1 cellular context compared by ENCODE assay signal in genomic region chr10:3811331-3811870, GRCh38.
TF ChIP-seq lines count a peak whose summit lies in the region.

No MANE protein-coding gene starts in this region.

TF ChIP-seq in GM12878, 131 proteins besides CTCF, POLR2A, EP300 and RAD21 (continued from another document and continues in another):
- TF ChIP-seq TCF12 (IDR thresholded peaks at IDR 0.05; ENCODE audit: low read depth, low read length) (no peak), E2F8 (IDR thresholded peaks at IDR 0.05; ENCODE audit: low read depth, partially characterized antibody) (peak; percentile 20), ZNF274 (IDR thresholded peaks at IDR 0.05; ENCODE audit: insufficient read depth, insufficient read length) (no peak), ELK1 (IDR thresholded peaks at IDR 0.05; ENCODE audit: low read depth, low read length) (no peak), RUNX3 (IDR thresholded peaks at IDR 0.05; ENCODE audit: low read length) (peak; percentile 88), MEF2A (IDR thresholded peaks at IDR 0.05; ENCODE audit: insufficient read depth, low read depth, low read length) (no peak), ZSCAN29 (IDR thresholded peaks at IDR 0.05) (no peak), GABPA (IDR thresholded peaks at IDR 0.05; ENCODE audit: low read depth) (no peak), SUPT20H (IDR thresholded peaks at IDR 0.05; ENCODE audit: borderline replicate concordance, control insufficient read depth, low read depth, low read length) (no peak), ASH2L (IDR thresholded peaks at IDR 0.05; ENCODE audit: borderline replicate concordance, low read depth) (no peak), HDAC6 (IDR thresholded peaks at IDR 0.05; ENCODE audit: unreplicated experiment) (no peak), SUZ12 (IDR thresholded peaks at IDR 0.05; ENCODE audit: unreplicated experiment) (no peak), ZBTB11 (CRISPR knock-in tag; IDR thresholded peaks at IDR 0.05) (no peak), ESRRA (IDR thresholded peaks at IDR 0.05; ENCODE audit: low read length) (no peak), SPI1 (IDR thresholded peaks at IDR 0.05; ENCODE audit: borderline replicate concordance, insufficient read depth, low read depth, low read length) (no peak; the same call in 1 of the 2 replicates), HCFC1 (IDR thresholded peaks at IDR 0.05; ENCODE audit: low read length) (no peak), SMC3 (IDR thresholded peaks at IDR 0.05; ENCODE audit: borderline replicate concordance, low read length) (peak; percentile 32; the same call in 1 of the 2 replicates), SP1 (IDR thresholded peaks at IDR 0.05; ENCODE audit: low read depth, low read length) (no peak), SMARCA5 (IDR thresholded peaks at IDR 0.05) (no peak), BCLAF1 (IDR thresholded peaks at IDR 0.05) (no peak), HSF1 (IDR thresholded peaks at IDR 0.05; ENCODE audit: low read depth, low read length) (no peak), TBL1XR1 (IDR thresholded peaks at IDR 0.05; ENCODE audit: low read depth, low read length) (peak; percentile 69), ZNF24 (IDR thresholded peaks at IDR 0.05) (no peak), SIN3A (IDR thresholded peaks at IDR 0.05; ENCODE audit: low read depth, low read length) (no peak), RBBP5 (conservative IDR thresholded peaks at IDR 0.05) (no peak), MYB (IDR thresholded peaks at IDR 0.05; ENCODE audit: borderline replicate concordance, low read depth, low read length) (no peak), FOXM1 (IDR thresholded peaks at IDR 0.05; ENCODE audit: low read depth, low read length) (peak; percentile 71; the same call in 1 of the 2 replicates), POLR2AphosphoS5 (IDR thresholded peaks at IDR 0.05; ENCODE audit: low read length) (peak; percentile 65; the same call in 1 of the 2 replicates), RELB (IDR thresholded peaks at IDR 0.05; ENCODE audit: low read depth) (peak; percentile 89), MYC (IDR thresholded peaks at IDR 0.05; ENCODE audit: insufficient read depth, insufficient read length, insufficient replicate concordance, low read length, severe bottlenecking) (no peak)
- TF ChIP-seq, protein P1, sequence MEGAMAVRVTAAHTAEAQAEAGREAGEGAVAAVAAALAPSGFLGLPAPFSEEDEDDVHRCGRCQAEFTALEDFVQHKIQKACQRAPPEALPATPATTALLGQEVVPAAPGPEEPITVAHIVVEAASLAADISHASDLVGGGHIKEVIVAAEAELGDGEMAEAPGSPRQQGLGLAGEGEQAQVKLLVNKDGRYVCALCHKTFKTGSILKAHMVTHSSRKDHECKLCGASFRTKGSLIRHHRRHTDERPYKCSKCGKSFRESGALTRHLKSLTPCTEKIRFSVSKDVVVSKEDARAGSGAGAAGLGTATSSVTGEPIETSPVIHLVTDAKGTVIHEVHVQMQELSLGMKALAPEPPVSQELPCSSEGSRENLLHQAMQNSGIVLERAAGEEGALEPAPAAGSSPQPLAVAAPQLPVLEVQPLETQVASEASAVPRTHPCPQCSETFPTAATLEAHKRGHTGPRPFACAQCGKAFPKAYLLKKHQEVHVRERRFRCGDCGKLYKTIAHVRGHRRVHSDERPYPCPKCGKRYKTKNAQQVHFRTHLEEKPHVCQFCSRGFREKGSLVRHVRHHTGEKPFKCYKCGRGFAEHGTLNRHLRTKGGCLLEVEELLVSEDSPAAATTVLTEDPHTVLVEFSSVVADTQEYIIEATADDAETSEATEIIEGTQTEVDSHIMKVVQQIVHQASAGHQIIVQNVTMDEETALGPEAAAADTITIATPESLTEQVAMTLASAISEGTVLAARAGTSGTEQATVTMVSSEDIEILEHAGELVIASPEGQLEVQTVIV (IDR thresholded peaks at IDR 0.05; ENCODE audit: borderline replicate concordance, partially characterized antibody): no peak
- TF ChIP-seq, protein P2, sequence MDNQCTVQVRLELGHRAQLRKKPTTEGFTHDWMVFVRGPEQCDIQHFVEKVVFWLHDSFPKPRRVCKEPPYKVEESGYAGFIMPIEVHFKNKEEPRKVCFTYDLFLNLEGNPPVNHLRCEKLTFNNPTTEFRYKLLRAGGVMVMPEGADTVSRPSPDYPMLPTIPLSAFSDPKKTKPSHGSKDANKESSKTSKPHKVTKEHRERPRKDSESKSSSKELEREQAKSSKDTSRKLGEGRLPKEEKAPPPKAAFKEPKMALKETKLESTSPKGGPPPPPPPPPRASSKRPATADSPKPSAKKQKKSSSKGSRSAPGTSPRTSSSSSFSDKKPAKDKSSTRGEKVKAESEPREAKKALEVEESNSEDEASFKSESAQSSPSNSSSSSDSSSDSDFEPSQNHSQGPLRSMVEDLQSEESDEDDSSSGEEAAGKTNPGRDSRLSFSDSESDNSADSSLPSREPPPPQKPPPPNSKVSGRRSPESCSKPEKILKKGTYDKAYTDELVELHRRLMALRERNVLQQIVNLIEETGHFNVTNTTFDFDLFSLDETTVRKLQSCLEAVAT (IDR thresholded peaks at IDR 0.05): peak; percentile 56; the same call in 1 of the 2 replicates
- TF ChIP-seq, protein P3, sequence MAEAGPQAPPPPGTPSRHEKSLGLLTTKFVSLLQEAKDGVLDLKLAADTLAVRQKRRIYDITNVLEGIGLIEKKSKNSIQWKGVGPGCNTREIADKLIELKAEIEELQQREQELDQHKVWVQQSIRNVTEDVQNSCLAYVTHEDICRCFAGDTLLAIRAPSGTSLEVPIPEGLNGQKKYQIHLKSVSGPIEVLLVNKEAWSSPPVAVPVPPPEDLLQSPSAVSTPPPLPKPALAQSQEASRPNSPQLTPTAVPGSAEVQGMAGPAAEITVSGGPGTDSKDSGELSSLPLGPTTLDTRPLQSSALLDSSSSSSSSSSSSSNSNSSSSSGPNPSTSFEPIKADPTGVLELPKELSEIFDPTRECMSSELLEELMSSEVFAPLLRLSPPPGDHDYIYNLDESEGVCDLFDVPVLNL (IDR thresholded peaks at IDR 0.05; ENCODE audit: low read depth, low read length): no peak
- TF ChIP-seq, protein P4, sequence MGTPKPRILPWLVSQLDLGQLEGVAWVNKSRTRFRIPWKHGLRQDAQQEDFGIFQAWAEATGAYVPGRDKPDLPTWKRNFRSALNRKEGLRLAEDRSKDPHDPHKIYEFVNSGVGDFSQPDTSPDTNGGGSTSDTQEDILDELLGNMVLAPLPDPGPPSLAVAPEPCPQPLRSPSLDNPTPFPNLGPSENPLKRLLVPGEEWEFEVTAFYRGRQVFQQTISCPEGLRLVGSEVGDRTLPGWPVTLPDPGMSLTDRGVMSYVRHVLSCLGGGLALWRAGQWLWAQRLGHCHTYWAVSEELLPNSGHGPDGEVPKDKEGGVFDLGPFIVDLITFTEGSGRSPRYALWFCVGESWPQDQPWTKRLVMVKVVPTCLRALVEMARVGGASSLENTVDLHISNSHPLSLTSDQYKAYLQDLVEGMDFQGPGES (IDR thresholded peaks at IDR 0.05): no peak
